ENCODE assay signal across 16 cellular contexts in genomic region chr20:1374246-1374645, GRCh38. TPM values are rescaled to one million over a fixed set of nuclear protein-coding genes. Genes with fewer than 3 reads are reported as not detected.
DNase-seq lines count a peak whose midpoint lies in the region; ATAC-seq and TF ChIP-seq lines count a peak whose summit lies in the region.
"Had no signal": no experiment of that assay in that cellular context is flagged by ENCODE, and none has a peak within 500 bp of the region (broad histone marks: within the 10 kb centered on the region; RNA-seq: fewer than 3 reads in every experiment).

No MANE protein-coding gene starts in this region.

- peaks cover 54% of the 10 kb centered on the region for H3K4me1 Mint-ChIP-seq in activated naive CD4-positive, alpha-beta T cell treated with anti-CD3 and anti-CD28 coated beads for 36 hours (ENCODE audit: low read depth)
- H3K4me1 Mint-ChIP-seq in CD14-positive monocyte, result peaks cover 67% of the 10 kb centered on the region

- H3K36me3 Mint-ChIP-seq in activated naive CD4-positive, alpha-beta T cell treated with anti-CD3 and anti-CD28 coated beads for 36 hours (ENCODE audit: low read depth), result peaks cover 39% of the 10 kb centered on the region
- H3K36me3 Mint-ChIP-seq in activated naive CD4-positive, alpha-beta T cell treated with anti-CD3 and anti-CD28 coated beads, Interleukin-2, amount 50 U/mL, for 72 hours, result peaks cover 13 to 49% of the 10 kb centered on the region in 2 donors
- peaks cover 43 to 72% of the 10 kb centered on the region in 2 donors for H3K36me3 Mint-ChIP-seq in CD14-positive monocyte
- H3K36me3 Mint-ChIP-seq: naive B cell had no signal

- no peak for TF ChIP-seq EP300 in upper lobe of left lung (IDR thresholded peaks at IDR 0.05)

- H3K4me3 Mint-ChIP-seq in activated naive CD4-positive, alpha-beta T cell treated with anti-CD3 and anti-CD28 coated beads for 36 hours, result no peak overlapping the region
- no peak overlapping the region for H3K4me3 Mint-ChIP-seq in CD14-positive monocyte
- H3K4me3 Mint-ChIP-seq: activated B cell treated with CpG ODN at 0.5 μM for 24 hours had no signal

- H3K4me1 ChIP-seq in right cardiac atrium (ENCODE audit: control insufficient read depth, insufficient read depth, low read length) (peaks cover 32% of the 10 kb centered on the region), upper lobe of left lung (peaks cover 73 to 83% (median 78%) of the 10 kb centered on the region in 4 donors)

- TF ChIP-seq CTCF in dorsolateral prefrontal cortex (IDR thresholded peaks at IDR 0.05 in 54 of 56, conservative IDR thresholded peaks at IDR 0.05 in 2 of 56; ENCODE audit: low read depth in 1 of 56, partially characterized antibody in 56 of 56) (peak in 4 of 56 donors; percentile 11 to 12 (median 12)), upper lobe of left lung (IDR thresholded peaks at IDR 0.05) (peak in 1 of 6 experiments; percentile 12), CD14-positive monocyte (IDR thresholded peaks at IDR 0.05) (no peak)

- H3K9me3 Mint-ChIP-seq in activated naive CD4-positive, alpha-beta T cell treated with anti-CD3 and anti-CD28 coated beads for 36 hours, result no peaks in the 10 kb centered on the region
- no peaks in the 10 kb centered on the region for H3K9me3 Mint-ChIP-seq in activated naive CD4-positive, alpha-beta T cell treated with anti-CD3 and anti-CD28 coated beads, Interleukin-2, amount 50 U/mL, for 72 hours
- no peaks in the 10 kb centered on the region for H3K9me3 Mint-ChIP-seq in CD14-positive monocyte
- H3K9me3 Mint-ChIP-seq: activated B cell treated with CpG ODN at 0.5 μM for 24 hours, naive B cell had no signal

- H3K27me3 Mint-ChIP-seq in activated naive CD4-positive, alpha-beta T cell treated with anti-CD3 and anti-CD28 coated beads for 36 hours (ENCODE audit: low read depth), result no peaks in the 10 kb centered on the region
- peaks cover 0 to 3% (median 2%) of the 10 kb centered on the region in 3 donors for H3K27me3 Mint-ChIP-seq in CD14-positive monocyte (ENCODE audit: low read depth in 3 of 3)
- H3K27me3 Mint-ChIP-seq: activated B cell treated with CpG ODN at 0.5 μM for 24 hours, naive B cell had no signal

- no peak for ATAC-seq in activated naive CD4-positive, alpha-beta T cell treated with anti-CD3 and anti-CD28 coated beads, Interleukin-2, amount 50 U/mL, for 72 hours
- ATAC-seq in right cardiac atrium (peak; percentile 39 to 61), upper lobe of left lung (ENCODE audit: low FRiP score in 2 of 2) (no peak)
- ATAC-seq: left lobe of liver had no signal

- no peaks in the 10 kb centered on the region for H3K27me3 ChIP-seq in dorsolateral prefrontal cortex
- no peaks in the 10 kb centered on the region for H3K27me3 ChIP-seq in right cardiac atrium (ENCODE audit: control insufficient read depth, insufficient read depth)
- no peaks in the 10 kb centered on the region for H3K27me3 ChIP-seq in upper lobe of left lung
- H3K27me3 ChIP-seq: esophagus squamous epithelium had no signal

- H3K36me3 ChIP-seq in upper lobe of left lung, result peaks cover 0 to 61% (median 11%) of the 10 kb centered on the region in 4 donors
- H3K36me3 ChIP-seq: prostate gland had no signal

- peak overlapping the region; percentile 13 for H3K27ac Mint-ChIP-seq in activated naive CD4-positive, alpha-beta T cell treated with anti-CD3 and anti-CD28 coated beads for 36 hours
- no peak overlapping the region for H3K27ac Mint-ChIP-seq in activated naive CD4-positive, alpha-beta T cell treated with anti-CD3 and anti-CD28 coated beads, Interleukin-2, amount 50 U/mL, for 72 hours
- peak overlapping the region in 1 of 7 donors; percentile 30 for H3K27ac Mint-ChIP-seq in CD14-positive monocyte
- H3K27ac Mint-ChIP-seq: activated B cell treated with CpG ODN at 0.5 μM for 24 hours had no signal

- CTCF ChIA-PET in activated naive CD4-positive, alpha-beta T cell treated with anti-CD3 and anti-CD28 coated beads for 36 hours (lab: Charles Lee), result no interaction called here

- DNase-seq in activated naive CD4-positive, alpha-beta T cell treated with anti-CD3 and anti-CD28 coated beads for 36 hours, result no peak
- no peak for DNase-seq in activated naive CD4-positive, alpha-beta T cell treated with anti-CD3 and anti-CD28 coated beads, Interleukin-2, amount 50 U/mL, for 72 hours (ENCODE audit: low spot score in 2 of 2)
- no peak for DNase-seq in dorsolateral prefrontal cortex
- no peak for DNase-seq in right cardiac atrium
- DNase-seq in upper lobe of left lung, result no peak
- no peak for DNase-seq in HUDEP-2 (lab: John Stamatoyannopoulos, UW; ENCODE audit: unreplicated experiment in 76 of 76)
- no peak for DNase-seq in HK-2 (ENCODE audit: unreplicated experiment)
- DNase-seq in CD14-positive monocyte (ENCODE audit: low spot score), result no peak
- DNase-seq: activated B cell treated with CpG ODN at 0.5 μM for 24 hours, esophagus squamous epithelium, naive B cell, NCI-H2081 treated with DMSO at 0.1 percent for 48 hours, NCI-H774 had no signal

- no peak for TF ChIP-seq POLR2A in upper lobe of left lung (IDR thresholded peaks at IDR 0.05)

- H3K4me3 ChIP-seq in dorsolateral prefrontal cortex (peak overlapping the region in 2 of 59 donors; percentile 2 to 10), right cardiac atrium (ENCODE audit: low read length) (no peak overlapping the region), upper lobe of left lung (no peak overlapping the region)
- H3K4me3 ChIP-seq: A549, esophagus squamous epithelium, prostate gland had no signal

- WGBS in right cardiac atrium, result 36% methylated on average over 2 of the region's 2 CpGs
- 45 to 52% methylated on average over 2 of the region's 2 CpGs for WGBS in upper lobe of left lung, 2 donors

- H3K27ac ChIP-seq in dorsolateral prefrontal cortex (peak overlapping the region in 55 of 59 donors; percentile 7 to 84 (median 73)), right cardiac atrium (ENCODE audit: low read length) (peak overlapping the region; percentile 33), upper lobe of left lung (peak overlapping the region; percentile 60 to 75 (median 68))
- H3K27ac ChIP-seq: A549, prostate gland had no signal

- H3K9me3 ChIP-seq in right cardiac atrium (ENCODE audit: control insufficient read depth, low read length) (no peaks in the 10 kb centered on the region), upper lobe of left lung (no peaks in the 10 kb centered on the region)
- H3K9me3 ChIP-seq: A549, esophagus squamous epithelium, prostate gland had no signal

- intact Hi-C loops in activated naive CD4-positive, alpha-beta T cell treated with anti-CD3 and anti-CD28 coated beads for 36 hours (cut with micrococcal nuclease), result no loop called here
- intact Hi-C loops in dorsolateral prefrontal cortex (cut with DNase I) (loop anchor here in 1 of 2 donors (5.0 kb wide), 1 partner anchor 47 kb away; the partner anchor contains the start of gene SDCBP2), right cardiac atrium (cut with DNase I) (loop anchor here in 1 of 4 donors (5.0 kb wide), 1 partner anchor 37 kb away; no protein-coding TSS in a partner anchor), CD14-positive monocyte (cut with micrococcal nuclease) (no loop called here)

RNA-seq across cellular contexts. Expression of gene FKBP1A, which starts 18.6 kb away (rescaled TPM):
- total RNA-seq in activated naive CD4-positive, alpha-beta T cell treated with anti-CD3 and anti-CD28 coated beads for 36 hours, result 100 to 1,000 TPM; 232 to 237 TPM
- total RNA-seq in activated naive CD4-positive, alpha-beta T cell treated with anti-CD3 and anti-CD28 coated beads, Interleukin-2, amount 50 U/mL, for 72 hours, result 100 to 1,000 TPM; 147 to 374 TPM
- total RNA-seq in dorsolateral prefrontal cortex (100 to 1,000 TPM; 106 to 317 (median 196) TPM), right cardiac atrium (100 to 1,000 TPM; 105 to 162 (median 140) TPM), upper lobe of left lung (100 to 1,000 TPM in 5 of 6 donors, 10 to 100 TPM in 1; 75.4 to 328 (median 160) TPM)
- polyA plus RNA-seq in right cardiac atrium (129 TPM), CD14-positive monocyte (100 to 1,000 TPM; 155 to 194 TPM)

RNA-seq across cellular contexts. Expression of gene SDCBP2, which starts 45.3 kb away (rescaled TPM):
- 1 to 10 TPM; 5.5 to 5.8 TPM for total RNA-seq in activated naive CD4-positive, alpha-beta T cell treated with anti-CD3 and anti-CD28 coated beads for 36 hours
- total RNA-seq in activated naive CD4-positive, alpha-beta T cell treated with anti-CD3 and anti-CD28 coated beads, Interleukin-2, amount 50 U/mL, for 72 hours, result 10 to 100 TPM in 1 of 2 donors, 1 to 10 TPM in 1; 4.9 to 18.5 TPM
- 10 to 100 TPM in 118 of 120 experiments, 1 to 10 TPM in 2; 6.5 to 34.6 (median 21.2) TPM for total RNA-seq in dorsolateral prefrontal cortex
- total RNA-seq in right cardiac atrium, result 1 to 10 TPM; 1.9 to 2.2 (median 2.2) TPM
- polyA plus RNA-seq in right cardiac atrium, result 2.0 TPM
- 10 to 100 TPM in 5 of 6 donors, 1 to 10 TPM in 1; 6.3 to 34.0 (median 15.9) TPM for total RNA-seq in upper lobe of left lung
- under 1 TPM; 0.69 to 0.71 TPM for polyA plus RNA-seq in CD14-positive monocyte

Comparison
In these comparisons a context has a peak if more than half of its experiments do, and no peak if none do; other contexts are left out.
1. ATAC-seq: peak in right cardiac atrium (2 of 2); none in activated naive CD4-positive, alpha-beta T cell treated with anti-CD3 and anti-CD28 coated beads, Interleukin-2, amount 50 U/mL, for 72 hours (0 of 2) and upper lobe of left lung (0 of 2).
2. Peak in every context shown above with its lines, with median percentiles within 50 percentile points of each other: H3K27ac ChIP-seq.